Comparison of ENCODE assay signal across 24 cellular contexts in the genomic region with DNA sequence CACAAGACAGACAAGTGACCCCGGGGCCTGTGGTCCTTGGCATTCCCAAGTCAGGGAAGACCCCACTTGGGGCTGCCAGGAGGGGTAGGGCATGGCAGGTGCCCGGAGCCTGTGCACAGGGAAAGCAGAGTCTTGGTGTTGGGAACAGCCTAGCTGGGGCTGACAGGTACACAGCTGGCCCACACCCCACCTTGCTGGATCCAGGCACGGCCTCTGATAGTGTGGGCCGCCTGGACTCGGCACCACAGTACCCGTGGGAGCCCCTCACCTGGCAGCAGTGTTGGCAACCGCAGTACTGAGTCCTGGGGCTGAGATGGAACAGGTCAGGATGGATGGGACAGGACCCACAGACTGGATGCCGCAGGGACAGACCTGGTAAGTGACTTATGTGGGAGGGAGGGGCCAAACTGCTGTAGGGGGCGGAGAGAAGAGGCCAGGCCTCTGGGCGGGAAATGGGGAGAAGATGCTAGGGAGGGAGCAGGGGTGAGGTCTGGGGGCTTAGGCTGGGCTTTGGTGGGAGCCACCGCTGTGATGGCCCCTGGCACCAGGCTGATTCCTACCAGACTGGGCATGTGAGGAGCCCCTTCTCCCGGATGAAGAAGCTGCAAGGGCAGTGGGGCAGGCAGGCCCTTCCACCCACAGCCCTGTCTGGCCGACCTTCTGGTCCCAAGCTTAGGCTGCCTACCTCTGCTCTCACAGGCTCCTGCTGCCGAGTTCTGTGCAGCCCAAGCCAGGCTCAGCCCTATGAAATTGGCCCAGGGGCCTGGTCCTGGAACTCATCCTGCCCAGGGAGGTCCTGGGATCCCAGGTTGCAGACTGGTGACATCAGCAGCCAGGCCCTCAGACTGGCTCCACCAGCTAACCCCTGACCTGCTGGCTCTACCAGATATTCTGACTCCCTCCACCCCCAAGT. TPM values are rescaled to one million over a fixed set of nuclear protein-coding genes. Genes with fewer than 3 reads are reported as not detected.
A peak's percentile ranks its signal among the peaks of the same experiment; 100 is the strongest.
DNase-seq lines count a peak whose midpoint lies in the region; ATAC-seq and TF ChIP-seq lines count a peak whose summit lies in the region.
"Had no signal": no experiment of that assay in that cellular context is flagged by ENCODE, and none has a peak within 500 bp of the region (broad histone marks: within the 10 kb centered on the region; RNA-seq: fewer than 3 reads in every experiment).

Gene TGM1, minus strand, starts transcription at position 357 of the 913 bp plus-strand sequence. CDS start 825 bp downstream, outside the sequence.

- TF ChIP-seq POLR2A in upper lobe of left lung (IDR thresholded peaks at IDR 0.05): no peak

- no peaks in the 10 kb centered on the region for H3K36me3 ChIP-seq in endodermal cell (ENCODE audit: control insufficient read depth, insufficient read depth, low read length)
- H3K36me3 ChIP-seq in upper lobe of left lung: peaks cover 7 to 36% (median 27%) of the 10 kb centered on the region in 4 donors
- H3K36me3 ChIP-seq: uterus had no signal

- ATAC-seq in left cardiac atrium (peak; percentile 27 to 29), Right ventricle myocardium inferior (no peak), upper lobe of left lung (ENCODE audit: low FRiP score in 2 of 2) (no peak), GM21528 (IDR thresholded peaks at IDR 0.05; ENCODE audit: low FRiP score, unreplicated experiment) (no peak)
- ATAC-seq: activated CD8-positive, alpha-beta memory T cell treated with anti-CD3 and anti-CD28 coated beads, Interleukin-2, amount 10 ng/mL, durations not matched to agents 7 days and 5 days; CD8-positive, alpha-beta T cell; naive thymus-derived CD8-positive, alpha-beta T cell had no signal

- H3K27me3 ChIP-seq in endodermal cell (ENCODE audit: control insufficient read depth, insufficient read depth, low read length, poor library complexity, severe bottlenecking) (no peaks in the 10 kb centered on the region), upper lobe of left lung (no peaks in the 10 kb centered on the region)
- H3K27me3 ChIP-seq: uterus had no signal

- DNase-seq in left cardiac atrium: peak; percentile 19
- DNase-seq in Right ventricle myocardium inferior (ENCODE audit: missing footprints): no peak
- peak; percentile 61 for DNase-seq in endodermal cell
- DNase-seq in mesothelial cell of epicardium (ENCODE audit: low spot score in 2 of 2, unreplicated experiment in 2 of 2): no peak
- DNase-seq in upper lobe of left lung: peak in 1 of 2 donors; percentile 48
- no peak for DNase-seq in KG1 (lab: John Stamatoyannopoulos, UW)
- DNase-seq in hypothalamus (lab: John Stamatoyannopoulos, UW): no peak
- DNase-seq: activated CD4-positive, CD25-positive, alpha-beta regulatory T cell; activated CD8-positive, alpha-beta memory T cell treated with anti-CD3 and anti-CD28 coated beads, Interleukin-2, amount 10 ng/mL, durations not matched to agents 7 days and 5 days; activated effector memory CD4-positive, alpha-beta T cell treated with anti-CD3 and anti-CD28 coated beads, Interleukin-2, amount 50 U/mL, for 16 hours; CD8-positive, alpha-beta T cell; DMS79 treated with DMSO at 0.1 percent for 48 hours; foreskin melanocyte; MV-4-11; naive thymus-derived CD8-positive, alpha-beta T cell; NCI-H2081 treated with DMSO at 0.1 percent for 48 hours; NCI-H524 treated with DMSO at 0.1 percent for 48 hours; SIG-M5; stimulated activated CD4-positive, alpha-beta T cell treated with anti-CD3 and anti-CD28 coated beads, Interleukin-15, amount 100 ng/mL, for 24 hours; stimulated activated naive CD4-positive, alpha-beta T cell; T-helper 2 cell; uterus had no signal

- H3K27ac Mint-ChIP-seq in endodermal cell: no peak within 1 kb of the TSS
- peak within 1 kb of the TSS; percentile 88 for H3K27ac Mint-ChIP-seq in mesothelial cell of epicardium
- H3K27ac Mint-ChIP-seq: activated CD8-positive, alpha-beta memory T cell treated with anti-CD3 and anti-CD28 coated beads, Interleukin-2, amount 10 ng/mL, durations not matched to agents 7 days and 5 days; CD8-positive, alpha-beta T cell had no signal

- TF ChIP-seq CTCF in endodermal cell (conservative IDR thresholded peaks at IDR 0.05) (no peak), mesothelial cell of epicardium (IDR thresholded peaks at IDR 0.05; ENCODE audit: unreplicated experiment) (no peak), upper lobe of left lung (IDR thresholded peaks at IDR 0.05) (no peak)

- TF ChIP-seq EP300 in upper lobe of left lung (IDR thresholded peaks at IDR 0.05): no peak

- peaks cover 5% of the 10 kb centered on the region for H3K36me3 Mint-ChIP-seq in endodermal cell (ENCODE audit: low read depth)
- H3K36me3 Mint-ChIP-seq in mesothelial cell of epicardium: peaks cover 13% of the 10 kb centered on the region

- 68 to 83% methylated on average over 6 to 14 of the region's 14 CpGs for WGBS in endodermal cell (ENCODE audit: insufficient coverage in 1 of 2, insufficient read length in 1 of 2), 2 experiments
- WGBS in upper lobe of left lung, 2 donors: 79 to 92% methylated on average over 5 to 13 of the region's 14 CpGs

- H3K4me1 ChIP-seq in endodermal cell (ENCODE audit: control insufficient read depth, insufficient read depth, low read length): no peaks in the 10 kb centered on the region
- peaks cover 0 to 19% (median 9%) of the 10 kb centered on the region in 4 donors for H3K4me1 ChIP-seq in upper lobe of left lung
- H3K4me1 ChIP-seq: uterus had no signal

- no peak within 1 kb of the TSS for H3K4me3 Mint-ChIP-seq in endodermal cell
- no peak within 1 kb of the TSS for H3K4me3 Mint-ChIP-seq in mesothelial cell of epicardium
- H3K4me3 Mint-ChIP-seq: activated CD8-positive, alpha-beta memory T cell treated with anti-CD3 and anti-CD28 coated beads, Interleukin-2, amount 10 ng/mL, durations not matched to agents 7 days and 5 days; CD8-positive, alpha-beta T cell; naive thymus-derived CD8-positive, alpha-beta T cell had no signal

- H3K4me3 ChIP-seq in endodermal cell (ENCODE audit: low read length) (no peak within 1 kb of the TSS), upper lobe of left lung (no peak within 1 kb of the TSS)
- H3K4me3 ChIP-seq: lung, uterus had no signal

- H3K27ac ChIP-seq in endodermal cell (ENCODE audit: low read depth, low read length) (no peak within 1 kb of the TSS), upper lobe of left lung (no peak within 1 kb of the TSS)
- H3K27ac ChIP-seq: uterus had no signal

- no peak within 1 kb of the TSS for H3K9ac ChIP-seq in endodermal cell (ENCODE audit: extremely low read depth, low read length, poor library complexity, severe bottlenecking)

- no peaks in the 10 kb centered on the region for H3K9me3 ChIP-seq in endodermal cell (ENCODE audit: control insufficient read depth, low read length)
- H3K9me3 ChIP-seq in upper lobe of left lung: no peaks in the 10 kb centered on the region
- H3K9me3 ChIP-seq: uterus had no signal

- intact Hi-C loops in left cardiac atrium (cut with DNase I): no loop called here
- intact Hi-C loops in Right ventricle myocardium inferior (cut with DNase I): no loop called here

- H3K4me1 Mint-ChIP-seq in endodermal cell (no peaks in the 10 kb centered on the region), mesothelial cell of epicardium (peaks cover 27% of the 10 kb centered on the region)
- H3K4me1 Mint-ChIP-seq: activated CD8-positive, alpha-beta memory T cell treated with anti-CD3 and anti-CD28 coated beads, Interleukin-2, amount 10 ng/mL, durations not matched to agents 7 days and 5 days had no signal

- no peaks in the 10 kb centered on the region for H3K9me3 Mint-ChIP-seq in endodermal cell
- no peaks in the 10 kb centered on the region for H3K9me3 Mint-ChIP-seq in mesothelial cell of epicardium
- H3K9me3 Mint-ChIP-seq: CD8-positive, alpha-beta T cell; naive thymus-derived CD8-positive, alpha-beta T cell had no signal

- no peaks in the 10 kb centered on the region for H3K27me3 Mint-ChIP-seq in endodermal cell (ENCODE audit: insufficient read depth)
- no peaks in the 10 kb centered on the region for H3K27me3 Mint-ChIP-seq in mesothelial cell of epicardium (ENCODE audit: low read depth)
- H3K27me3 Mint-ChIP-seq: activated CD8-positive, alpha-beta memory T cell treated with anti-CD3 and anti-CD28 coated beads, Interleukin-2, amount 10 ng/mL, durations not matched to agents 7 days and 5 days; naive thymus-derived CD8-positive, alpha-beta T cell had no signal

RNA-seq across cellular contexts. Expression of gene TGM1, which starts in this region (rescaled TPM):
- total RNA-seq in left cardiac atrium (1 to 10 TPM; 5.5 to 6.4 TPM), Right ventricle myocardium inferior (1.1 TPM), endodermal cell (1 to 10 TPM; 1.6 to 3.4 TPM), mesothelial cell of epicardium (9.5 to 12.1 TPM (median 10.2 TPM) in 3 replicates), upper lobe of left lung (10 to 100 TPM in 4 of 6 donors, 1 to 10 TPM in 2; 9.1 to 29.2 (median 11.1) TPM)
- polyA plus RNA-seq in endodermal cell (2013, experiment 1 of 2): 3.2 TPM
- polyA plus RNA-seq in endodermal cell (2013, experiment 2 of 2): 4.6 TPM

Comparison
In these comparisons a context has a peak if more than half of its experiments do, and no peak if none do; other contexts are left out.
1. ATAC-seq: peak in left cardiac atrium (2 of 2); none in Right ventricle myocardium inferior (single experiment), upper lobe of left lung (0 of 2) and GM21528 (single experiment).
2. DNase-seq: peak in left cardiac atrium (single experiment) and endodermal cell (single experiment); none in Right ventricle myocardium inferior (single experiment), mesothelial cell of epicardium (0 of 2), KG1 (single experiment) and hypothalamus (0 of 51).